In genomic region chr4:6797368-6797767, GRCh38 we compare ENCODE assay signal across 6 cellular contexts. TPM values are rescaled to one million over a fixed set of nuclear protein-coding genes. Genes with fewer than 3 reads are reported as not detected.
DNase-seq lines count a peak whose midpoint lies in the region; ATAC-seq and TF ChIP-seq lines count a peak whose summit lies in the region.
"Not testable (repeated sequence)": the region's sequence is repeated elsewhere in the genome, so short reads cannot be mapped to it uniquely, and the experiment has no call there.

No MANE protein-coding gene starts in this region.

- DNase-seq in RWPE2 (ENCODE audit: low spot score); MCF 10A (ENCODE audit: unreplicated experiment); epithelial cell of prostate (ENCODE audit: low read depth, low spot score); gastrocnemius medialis: not testable (repeated sequence)

- in situ Hi-C loops in gastrocnemius medialis (cut with MboI; ENCODE audit: low sequenced_read_pairs in 4 of 4): not testable (repeated sequence)

- H3K36me3 Mint-ChIP-seq in MCF 10A (ENCODE audit: insufficient read depth, unreplicated experiment): peaks cover 13% of the 10 kb centered on the region

- CTCF ChIA-PET in HEK293 (lab: Yijun Ruan, JAX): interaction anchor here (1.7 kb wide), 1 partner anchor 14 kb away, joined by 3 read pairs; no protein-coding TSS in a partner anchor
- CTCF ChIA-PET in MCF 10A (lab: Yijun Ruan, JAX): interaction anchor here (0.6 to 1.3 kb wide), 6 partner anchors 13 to 107 kb away, joined by 3 to 7 read pairs (median 4); no protein-coding TSS in a partner anchor

- H3K4me3 ChIP-seq in HEK293 (ENCODE audit: low read depth, low read length); RWPE2 (ENCODE audit: severe bottlenecking); neutrophil (ENCODE audit: low read depth in 1 of 2, low read length in 1 of 2); gastrocnemius medialis: not testable (repeated sequence)

- H3K36me3 ChIP-seq in HEK293 (ENCODE audit: control insufficient read depth in 2 of 2, insufficient read depth in 1 of 2, low read length in 2 of 2) (peaks cover 0 to 19% of the 10 kb centered on the region in 2 experiments; a peak in 1 of 3 replicates), RWPE2 (ENCODE audit: low read depth) (peaks cover 13% of the 10 kb centered on the region; the same call in 1 of the 2 replicates)
- H3K36me3 ChIP-seq in neutrophil, gastrocnemius medialis: not testable (repeated sequence)

- not testable (repeated sequence) for H3K27me3 Mint-ChIP-seq in MCF 10A (ENCODE audit: insufficient read depth, unreplicated experiment)

- not testable (repeated sequence) for TF ChIP-seq POLR2A in gastrocnemius medialis (IDR thresholded peaks at IDR 0.05)

- H3K4me1 ChIP-seq in HEK293 (ENCODE audit: control insufficient read depth, insufficient read depth, low read length): not testable (repeated sequence)
- peaks cover 27% of the 10 kb centered on the region for H3K4me1 ChIP-seq in RWPE2 (ENCODE audit: insufficient read depth, poor library complexity, severe bottlenecking)
- peaks cover 36 to 66% of the 10 kb centered on the region in 2 experiments for H3K4me1 ChIP-seq in neutrophil (ENCODE audit: control insufficient read depth in 1 of 2, insufficient read depth in 1 of 2, low read depth in 1 of 2, low read length in 1 of 2)
- H3K4me1 ChIP-seq in gastrocnemius medialis: peaks cover 28 to 53% of the 10 kb centered on the region in 2 donors

- intact Hi-C loops in MCF 10A (cut with micrococcal nuclease); gastrocnemius medialis (cut with DNase I; ENCODE audit: low total_unique reads): not testable (repeated sequence)

- not testable (repeated sequence) for H3K9me3 ChIP-seq in HEK293 (ENCODE audit: control insufficient read depth, insufficient read depth, low read depth, low read length); RWPE2 (ENCODE audit: severe bottlenecking); neutrophil; gastrocnemius medialis

- not testable (repeated sequence) for BruUV-seq in MCF 10A (replicated peaks; lab: Mats Ljungman, UMichigan)

- H3K4me1 Mint-ChIP-seq in MCF 10A (ENCODE audit: insufficient read depth, unreplicated experiment): peaks cover 35% of the 10 kb centered on the region

- not testable (repeated sequence) for ATAC-seq in RWPE2 (ENCODE audit: low read depth); gastrocnemius medialis

- H3K4me3 Mint-ChIP-seq in MCF 10A (ENCODE audit: unreplicated experiment): not testable (repeated sequence)

- H3K27ac ChIP-seq in HEK293 (ENCODE audit: extremely low read depth, low read depth, low read length): not testable (repeated sequence)
- H3K27ac ChIP-seq in RWPE2 (ENCODE audit: poor library complexity, severe bottlenecking): peak overlapping the region; percentile 50
- peak overlapping the region; percentile 18 for H3K27ac ChIP-seq in epithelial cell of prostate
- H3K27ac ChIP-seq in neutrophil: peak overlapping the region; percentile 11
- peak overlapping the region; percentile 18 to 64 (median 34) for H3K27ac ChIP-seq in gastrocnemius medialis

- TF ChIP-seq CTCF in HEK293 (tag by site-specific recombination; IDR thresholded peaks at IDR 0.05); RWPE2 (IDR thresholded peaks at IDR 0.05; ENCODE audit: poor library complexity, severe bottlenecking); MCF 10A (IDR thresholded peaks at IDR 0.05; ENCODE audit: unreplicated experiment); neutrophil (IDR thresholded peaks at IDR 0.05); gastrocnemius medialis (IDR thresholded peaks at IDR 0.05 in 4 of 5, conservative IDR thresholded peaks at IDR 0.05 in 1 of 5): not testable (repeated sequence)

- H3K27ac Mint-ChIP-seq in MCF 10A (ENCODE audit: low read depth, unreplicated experiment): peak overlapping the region; percentile 55

- POLR2A ChIA-PET in HEK293 (lab: Yijun Ruan, JAX): not testable (repeated sequence)
- POLR2A ChIA-PET in MCF 10A (lab: Yijun Ruan, JAX): interaction anchor here (0.6 to 2.9 kb wide), 6 partner anchors 8 to 121 kb away, joined by 3 to 15 read pairs (median 3); no protein-coding TSS in a partner anchor

- not testable (repeated sequence) for H3K27me3 ChIP-seq in RWPE2 (ENCODE audit: insufficient read depth, poor library complexity, severe bottlenecking); neutrophil; gastrocnemius medialis

- H3K9me3 Mint-ChIP-seq in MCF 10A (ENCODE audit: unreplicated experiment): not testable (repeated sequence)

TF ChIP-seq in HEK293, 187 proteins besides CTCF, POLR2A, EP300 and RAD21:
- 0 out of 2 replicates have a peak, but pooled peaks have one; percentile 15 for TF ChIP-seq ZNF121 (tag by site-specific recombination; IDR thresholded peaks at IDR 0.05)

RNA-seq across cellular contexts. Expression of gene KIAA0232, which starts 14.8 kb away (rescaled TPM):
- total RNA-seq in MCF 10A (2022): 15.6 and 19.2 TPM in 2 replicates
- 10 to 100 TPM; 39.1 to 66.4 (median 60.4) TPM for total RNA-seq in gastrocnemius medialis
